Comparison of ENCODE assay signal across 16 cellular contexts in genomic region chr6:78530208-78530607, GRCh38.
"Had no signal": no experiment of that assay in that cellular context is flagged by ENCODE, and none has a peak within 500 bp of the region (broad histone marks: within the 10 kb centered on the region; RNA-seq: fewer than 3 reads in every experiment).

No MANE protein-coding gene starts in this region.

- H3K36me3 Mint-ChIP-seq: T-cell had no signal

- H3K4me3 ChIP-seq: ovary, sigmoid colon, stomach, testis, upper lobe of right lung had no signal

- ATAC-seq: activated naive CD8-positive, alpha-beta T cell treated with anti-CD3 and anti-CD28 coated beads, Interleukin-2, amount 50 U/mL, for 24 hours; activated T-helper 17 cell treated with anti-CD3 and anti-CD28 coated beads, Interleukin-2, amount 50 U/mL, for 72 hours; effector memory CD8-positive, alpha-beta T cell; T-cell; upper lobe of right lung had no signal

- H3K27ac ChIP-seq: ovary, sigmoid colon, stomach, testis, upper lobe of right lung had no signal

- H3K9me3 Mint-ChIP-seq: activated naive CD4-positive, alpha-beta T cell treated with anti-CD3 and anti-CD28 coated beads for 36 hours; activated naive CD8-positive, alpha-beta T cell treated with anti-CD3 and anti-CD28 coated beads, Interleukin-2, amount 50 U/mL, for 24 hours; activated T-helper 17 cell treated with anti-CD3 and anti-CD28 coated beads, Interleukin-2, amount 50 U/mL, for 72 hours; effector memory CD8-positive, alpha-beta T cell; neural crest cell had no signal

- H3K27ac Mint-ChIP-seq: activated naive CD4-positive, alpha-beta T cell treated with anti-CD3 and anti-CD28 coated beads for 36 hours; activated naive CD8-positive, alpha-beta T cell treated with anti-CD3 and anti-CD28 coated beads, Interleukin-2, amount 50 U/mL, for 24 hours; activated T-helper 17 cell treated with anti-CD3 and anti-CD28 coated beads, Interleukin-2, amount 50 U/mL, for 72 hours; effector memory CD8-positive, alpha-beta T cell; T-cell had no signal

- H3K9me3 ChIP-seq: ovary, sigmoid colon, stomach, testis, upper lobe of right lung had no signal

- H3K4me3 Mint-ChIP-seq: activated naive CD4-positive, alpha-beta T cell treated with anti-CD3 and anti-CD28 coated beads for 36 hours; activated naive CD8-positive, alpha-beta T cell treated with anti-CD3 and anti-CD28 coated beads, Interleukin-2, amount 50 U/mL, for 24 hours; activated T-helper 17 cell treated with anti-CD3 and anti-CD28 coated beads, Interleukin-2, amount 50 U/mL, for 72 hours; effector memory CD8-positive, alpha-beta T cell; neural crest cell; T-cell had no signal

- H3K27me3 ChIP-seq: ovary, sigmoid colon, stomach, testis, upper lobe of right lung had no signal

- DNase-seq: activated CD4-positive, alpha-beta T cell treated with anti-CD3 and anti-CD28 coated beads, Interleukin-2, amount 50 U/mL, for 48 hours; activated naive CD4-positive, alpha-beta T cell treated with anti-CD3 and anti-CD28 coated beads for 36 hours; activated naive CD8-positive, alpha-beta T cell treated with anti-CD3 and anti-CD28 coated beads, Interleukin-2, amount 50 U/mL, for 24 hours; dermis blood vessel endothelial cell; effector memory CD8-positive, alpha-beta T cell; erythroblast; ovary; sigmoid colon; stimulated activated CD4-positive, alpha-beta T cell treated with anti-CD3 and anti-CD28 coated beads, Interleukin-1b, Interleukin-23, amount 100 ng/mL, for 48 hours; stomach; T-cell; T-helper 9 cell; testis; upper lobe of right lung had no signal

- H3K36me3 ChIP-seq: ovary, sigmoid colon, stomach, upper lobe of right lung had no signal

- H3K27me3 Mint-ChIP-seq: activated naive CD8-positive, alpha-beta T cell treated with anti-CD3 and anti-CD28 coated beads, Interleukin-2, amount 50 U/mL, for 24 hours; activated T-helper 17 cell treated with anti-CD3 and anti-CD28 coated beads, Interleukin-2, amount 50 U/mL, for 72 hours; effector memory CD8-positive, alpha-beta T cell; T-cell had no signal

- H3K4me1 Mint-ChIP-seq: activated naive CD8-positive, alpha-beta T cell treated with anti-CD3 and anti-CD28 coated beads, Interleukin-2, amount 50 U/mL, for 24 hours; activated T-helper 17 cell treated with anti-CD3 and anti-CD28 coated beads, Interleukin-2, amount 50 U/mL, for 72 hours; neural crest cell; T-cell had no signal

- H3K4me1 ChIP-seq: sigmoid colon, stomach, testis, upper lobe of right lung had no signal
